ENCODE assay signal across 17 cellular contexts in genomic region chr18:47899107-47899840, GRCh38. TPM values are rescaled to one million over a fixed set of nuclear protein-coding genes. Genes with fewer than 3 reads are reported as not detected.
DNase-seq lines count a peak whose midpoint lies in the region; ATAC-seq and FAIRE-seq lines count a peak whose summit lies in the region.
"Had no signal": no experiment of that assay in that cellular context is flagged by ENCODE, and none has a peak within 500 bp of the region (broad histone marks: within the 10 kb centered on the region; RNA-seq: fewer than 3 reads in every experiment).

No MANE protein-coding gene starts in this region.

- H3K27me3 ChIP-seq in naive thymus-derived CD4-positive, alpha-beta T cell (ENCODE audit: control insufficient read depth in 2 of 2, insufficient read depth in 2 of 2, low read length in 2 of 2) = no peaks in the 10 kb centered on the region
- H3K27me3 ChIP-seq: ovary had no signal

- no peak overlapping the region for H3K27ac ChIP-seq in naive thymus-derived CD4-positive, alpha-beta T cell (ENCODE audit: low read depth, low read length)
- H3K27ac ChIP-seq: ovary, PC-9, thoracic aorta had no signal

- no peak overlapping the region for H3K4me3 Mint-ChIP-seq in T-cell
- peak overlapping the region in 3 of 10 donors; percentile 15 to 63 (median 45) for H3K4me3 Mint-ChIP-seq in naive thymus-derived CD4-positive, alpha-beta T cell
- H3K4me3 Mint-ChIP-seq: activated CD4-positive, alpha-beta memory T cell treated with anti-CD3 and anti-CD28 coated beads, Interleukin-2, amount 10 ng/mL, durations not matched to agents 7 days and 5 days had no signal

- H3K4me3 ChIP-seq in naive thymus-derived CD4-positive, alpha-beta T cell (ENCODE audit: low read length) = no peak overlapping the region
- H3K4me3 ChIP-seq: ovary, PC-9, thoracic aorta had no signal

- peaks cover 19 to 32% of the 10 kb centered on the region in 2 donors for H3K4me1 ChIP-seq in naive thymus-derived CD4-positive, alpha-beta T cell (ENCODE audit: control insufficient read depth in 2 of 2, insufficient read depth in 2 of 2, low read length in 2 of 2)

- DNase-seq in GM19239 (ENCODE audit: insufficient read length, low spot score) (no peak), NCI-H146 treated with DMSO at 0.1 percent for 48 hours (lab: John Stamatoyannopoulos, UW; ENCODE audit: unreplicated experiment) (peak; percentile 92), T-cell (no peak), DMS 273 treated with DMSO at 0.1 percent for 48 hours (lab: John Stamatoyannopoulos, UW) (no peak), RPMI8226 (no peak), cerebellar nuclear complex (lab: John Stamatoyannopoulos, UW) (no peak)
- DNase-seq in naive thymus-derived CD4-positive, alpha-beta T cell = no peak
- DNase-seq: activated CD4-positive, alpha-beta memory T cell treated with anti-CD3 and anti-CD28 coated beads, Interleukin-2, amount 10 ng/mL, durations not matched to agents 7 days and 5 days; amniotic stem cell; C1 segment of cervical spinal cord; ovary; PC-9; stimulated activated CD4-positive, alpha-beta T cell treated with anti-CD3 and anti-CD28 coated beads, Interleukin-4, amount 100 ng/mL, for 24 hours had no signal

- peaks cover 3 to 22% (median 9%) of the 10 kb centered on the region in 3 donors for H3K9me3 Mint-ChIP-seq in T-cell
- peaks cover 0 to 22% (median 12%) of the 10 kb centered on the region in 11 donors for H3K9me3 Mint-ChIP-seq in naive thymus-derived CD4-positive, alpha-beta T cell

- FAIRE-seq in GM19239 (lab: Jason Lieb, UNC) = peak; percentile 39
- FAIRE-seq: islet of Langerhans had no signal

- CTCF ChIA-PET in T-cell (lab: Charles Lee) = interaction anchor here (0.6 to 1.2 kb wide), 2 partner anchors 28 to 33 kb away, joined by 3 to 8 read pairs; no protein-coding TSS in a partner anchor
- CTCF ChIA-PET in naive thymus-derived CD4-positive, alpha-beta T cell (lab: Charles Lee) = interaction anchor here (0.6 kb wide), 1 partner anchor 135 kb away, joined by 4 read pairs; no protein-coding TSS in a partner anchor

- no peaks in the 10 kb centered on the region for H3K27me3 Mint-ChIP-seq in T-cell
- H3K27me3 Mint-ChIP-seq in naive thymus-derived CD4-positive, alpha-beta T cell = no peaks in the 10 kb centered on the region
- H3K27me3 Mint-ChIP-seq: activated CD4-positive, alpha-beta memory T cell treated with anti-CD3 and anti-CD28 coated beads, Interleukin-2, amount 10 ng/mL, durations not matched to agents 7 days and 5 days had no signal

- peaks cover 0 to 9% (median 5%) of the 10 kb centered on the region in 3 experiments for H3K9me3 ChIP-seq in naive thymus-derived CD4-positive, alpha-beta T cell (ENCODE audit: control insufficient read depth in 2 of 3, low read length in 3 of 3)
- H3K9me3 ChIP-seq: ovary, thoracic aorta had no signal

- POLR2A ChIA-PET in T-cell (lab: Charles Lee) = interaction anchor here in 1 of 2 donors (0.6 kb wide), 1 partner anchor 11 kb away, joined by 3 read pairs; no protein-coding TSS in a partner anchor
- POLR2A ChIA-PET in naive thymus-derived CD4-positive, alpha-beta T cell (lab: Charles Lee) = interaction anchor here (0.5 to 6.7 kb wide), 5 partner anchors 11 to 1281 kb away, joined by 3 to 57 read pairs (median 3); partner anchors contain the start of gene SMAD2

- H3K36me3 ChIP-seq in naive thymus-derived CD4-positive, alpha-beta T cell (ENCODE audit: control insufficient read depth in 2 of 3, insufficient read depth in 3 of 3, low read length in 3 of 3) = peaks cover 0 to 8% (median 0%) of the 10 kb centered on the region in 3 experiments
- H3K36me3 ChIP-seq: ovary had no signal

- peak overlapping the region; percentile 6 to 13 for H3K27ac Mint-ChIP-seq in T-cell
- peak overlapping the region in 8 of 9 donors; percentile 0 to 88 (median 52) for H3K27ac Mint-ChIP-seq in naive thymus-derived CD4-positive, alpha-beta T cell
- H3K27ac Mint-ChIP-seq: activated CD4-positive, alpha-beta memory T cell treated with anti-CD3 and anti-CD28 coated beads, Interleukin-2, amount 10 ng/mL, durations not matched to agents 7 days and 5 days had no signal

- peaks cover 89 to 92% (median 91%) of the 10 kb centered on the region in 3 donors for H3K4me1 Mint-ChIP-seq in T-cell
- H3K4me1 Mint-ChIP-seq in naive thymus-derived CD4-positive, alpha-beta T cell = peaks cover 62 to 98% (median 91%) of the 10 kb centered on the region in 7 donors

- H3K36me3 Mint-ChIP-seq in T-cell = peaks cover 48% of the 10 kb centered on the region
- H3K36me3 Mint-ChIP-seq in naive thymus-derived CD4-positive, alpha-beta T cell = peaks cover 10 to 50% (median 40%) of the 10 kb centered on the region in 5 donors

- intact Hi-C loops in naive thymus-derived CD4-positive, alpha-beta T cell (cut with micrococcal nuclease) = no loop called here

- no peak for ATAC-seq in T-cell (replicated peaks in 1 of 4)
- no peak for ATAC-seq in naive thymus-derived CD4-positive, alpha-beta T cell
- ATAC-seq in GM21526 (IDR thresholded peaks at IDR 0.05; ENCODE audit: low FRiP score, unreplicated experiment) = no peak
- ATAC-seq: SK-N-SH treated with all-trans-retinoic acid at 6 μM for 48 hours had no signal

RNA-seq across cellular contexts. Expression of gene SMAD2, which starts 31.2 kb away (rescaled TPM):
- total RNA-seq in T-cell = 100 to 1,000 TPM; 110 to 129 (median 115) TPM
- total RNA-seq in naive thymus-derived CD4-positive, alpha-beta T cell = 100 to 1,000 TPM; 100 to 164 (median 144) TPM
- 100 to 1,000 TPM in 1 of 2 donors, 10 to 100 TPM in 1; 91.3 to 111 TPM for polyA plus RNA-seq in naive thymus-derived CD4-positive, alpha-beta T cell
